Comparison of ENCODE assay signal across 13 cellular contexts in genomic region chr7:41005381-41005901, GRCh38.
A peak's percentile ranks its signal among the peaks of the same experiment; 100 is the strongest.
DNase-seq lines count a peak whose midpoint lies in the region; ATAC-seq and TF ChIP-seq lines count a peak whose summit lies in the region.
"Had no signal": no experiment of that assay in that cellular context is flagged by ENCODE, and none has a peak within 500 bp of the region (broad histone marks: within the 10 kb centered on the region; RNA-seq: fewer than 3 reads in every experiment).

No MANE protein-coding gene starts in this region.

- H3K36me3 ChIP-seq in PC-3 (ENCODE audit: low read depth, low read length) = no peaks in the 10 kb centered on the region
- H3K36me3 ChIP-seq in esophagus muscularis mucosa = no peaks in the 10 kb centered on the region

- no peaks in the 10 kb centered on the region for H3K27me3 ChIP-seq in PC-3 (ENCODE audit: low read length)
- no peaks in the 10 kb centered on the region for H3K27me3 ChIP-seq in esophagus muscularis mucosa

- DNase-seq in Caki2 (ENCODE audit: low read depth) (peak; percentile 70), PC-3 (peak; percentile 81), esophagus muscularis mucosa (ENCODE audit: extremely low spot score) (peak; percentile 90), neural crest cell (ENCODE audit: low read depth, low spot score) (no peak), GOT3 (lab: John Stamatoyannopoulos, UW) (no peak)
- DNase-seq: activated CD8-positive, alpha-beta memory T cell treated with anti-CD3 and anti-CD28 coated beads for 24 hours; effector CD4-positive, alpha-beta T cell; NCI-H1694 had no signal

- no peak overlapping the region for H3K4me3 ChIP-seq in PC-3 (ENCODE audit: low read length)
- H3K4me3 ChIP-seq in esophagus muscularis mucosa = no peak overlapping the region

- in situ Hi-C loops in Caki2 (cut with HindIII; ENCODE audit: low pct_unique_long_range_greater_than_20kb, low sequenced_read_pairs) = no loop called here

- H3K27ac ChIP-seq in PC-3 (ENCODE audit: low read length) = peak overlapping the region; percentile 84
- peak overlapping the region in 2 of 4 donors; percentile 25 to 55 for H3K27ac ChIP-seq in esophagus muscularis mucosa (replicated peaks in 1 of 4)

- H3K9me3 Mint-ChIP-seq in neural crest cell = peaks cover 5% of the 10 kb centered on the region

- H3K9me3 ChIP-seq in PC-3 (ENCODE audit: low read length) (no peaks in the 10 kb centered on the region), esophagus muscularis mucosa (no peaks in the 10 kb centered on the region)

- no peaks in the 10 kb centered on the region for H4K20me1 ChIP-seq in PC-3 (ENCODE audit: low read length)

- H3K36me3 Mint-ChIP-seq in neural crest cell (ENCODE audit: low read depth) = no peaks in the 10 kb centered on the region
- H3K36me3 Mint-ChIP-seq: activated naive CD4-positive, alpha-beta T cell treated with anti-CD3 and anti-CD28 coated beads, Interleukin-2, amount 50 U/mL, for 24 hours had no signal

- H3K9ac ChIP-seq in PC-3 (ENCODE audit: low read length) = peak overlapping the region; percentile 34; the same call in 1 of the 2 replicates

- no peaks in the 10 kb centered on the region for H3F3A ChIP-seq in PC-3 (ENCODE audit: low read length, unreplicated experiment)

- H3K4me1 ChIP-seq in PC-3 (ENCODE audit: insufficient read depth, low read length) (peaks cover 54% of the 10 kb centered on the region), esophagus muscularis mucosa (peaks cover 0 to 5% (median 0%) of the 10 kb centered on the region in 4 donors)

- H3K79me2 ChIP-seq in PC-3 (ENCODE audit: low read length) = no peaks in the 10 kb centered on the region

- H3K27ac Mint-ChIP-seq in neural crest cell (ENCODE audit: unreplicated experiment) = peak overlapping the region; percentile 44
- H3K27ac Mint-ChIP-seq: activated naive CD4-positive, alpha-beta T cell treated with anti-CD3 and anti-CD28 coated beads, Interleukin-2, amount 50 U/mL, for 24 hours; T-helper 2 cell treated with Interferon-gamma antibody and Interleukin-4, amounts not matched to agents 5 μg/mL and 100 μg/mL, for 36 hours had no signal

- peak overlapping the region; percentile 43 for H3K4me2 ChIP-seq in PC-3 (ENCODE audit: low read length)

- 71% methylated on average over 2 of the region's 2 CpGs for WGBS in esophagus muscularis mucosa

- peaks cover 9% of the 10 kb centered on the region for H3K4me1 Mint-ChIP-seq in neural crest cell
- H3K4me1 Mint-ChIP-seq: activated naive CD4-positive, alpha-beta T cell treated with anti-CD3 and anti-CD28 coated beads, Interleukin-2, amount 50 U/mL, for 24 hours had no signal

- H3K4me3 Mint-ChIP-seq in neural crest cell = no peak overlapping the region
- H3K4me3 Mint-ChIP-seq: activated naive CD4-positive, alpha-beta T cell treated with anti-CD3 and anti-CD28 coated beads, Interleukin-2, amount 50 U/mL, for 24 hours; T-helper 2 cell treated with Interferon-gamma antibody and Interleukin-4, amounts not matched to agents 5 μg/mL and 100 μg/mL, for 36 hours had no signal

- no peaks in the 10 kb centered on the region for H3K9me2 ChIP-seq in PC-3 (replicated peaks; ENCODE audit: low read length)

- no peak for TF ChIP-seq EP300 in esophagus muscularis mucosa (IDR thresholded peaks at IDR 0.05)

- TSS peak; percentile 66 for BruUV-seq in PC-3 (replicated peaks; lab: Mats Ljungman, UMichigan)

- no peaks in the 10 kb centered on the region for H3K27me3 Mint-ChIP-seq in neural crest cell (ENCODE audit: low read depth)
- H3K27me3 Mint-ChIP-seq: activated naive CD4-positive, alpha-beta T cell treated with anti-CD3 and anti-CD28 coated beads, Interleukin-2, amount 50 U/mL, for 24 hours had no signal

- ATAC-seq in PC-3 (peak; percentile 43), HG03439 (IDR thresholded peaks at IDR 0.05; ENCODE audit: unreplicated experiment) (no peak), HG02852 (IDR thresholded peaks at IDR 0.05; ENCODE audit: unreplicated experiment) (no peak), HG03432 (IDR thresholded peaks at IDR 0.05; ENCODE audit: unreplicated experiment) (no peak)

- no peak for TF ChIP-seq POLR2A in esophagus muscularis mucosa (IDR thresholded peaks at IDR 0.05; ENCODE audit: low read depth)

- H2AFZ ChIP-seq in PC-3 (ENCODE audit: low read length) = no peak overlapping the region

- POLR2A ChIA-PET in PC-3 (lab: Charles Lee; ENCODE audit: unreplicated experiment) = interaction anchor here (0.6 kb wide), 1 partner anchor 22 kb away, joined by 4 read pairs; no protein-coding TSS in a partner anchor

- intact Hi-C loops in PC-3 (cut with micrococcal nuclease) (loop anchor here (5.0 kb wide), 2 partner anchors 102 to 183 kb away; no protein-coding TSS in a partner anchor), esophagus muscularis mucosa (cut with DNase I) (no loop called here)

- no peak for TF ChIP-seq CTCF in PC-3 (conservative IDR thresholded peaks at IDR 0.05; ENCODE audit: low read depth, low read length)
- TF ChIP-seq CTCF in esophagus muscularis mucosa (IDR thresholded peaks at IDR 0.05) = no peak
- no peak for TF ChIP-seq CTCF in neural crest cell (conservative IDR thresholded peaks at IDR 0.05)

- CTCF ChIA-PET in PC-3 (lab: Charles Lee) = interaction anchor here (1.0 kb wide), 1 partner anchor 699 kb away, joined by 3 read pairs; no protein-coding TSS in a partner anchor

Comparison
In these comparisons a context has a peak if more than half of its experiments do, and no peak if none do; other contexts are left out.
1. DNase-seq: peak in Caki2 (single experiment), PC-3 (single experiment) and esophagus muscularis mucosa (single experiment); none in neural crest cell (single experiment) and GOT3 (single experiment).